ENCODE assay signal across 1 cellular context in genomic region chr2:30655211-30655610, GRCh38.
TF ChIP-seq lines count a peak whose summit lies in the region.

No MANE protein-coding gene starts in this region.

TF ChIP-seq in SK-N-SH, 30 proteins besides CTCF, POLR2A, EP300 and RAD21:
- TF ChIP-seq USF1 (IDR thresholded peaks at IDR 0.05; ENCODE audit: borderline replicate concordance, low read depth) = no peak
- TF ChIP-seq NRF1 (IDR thresholded peaks at IDR 0.05; ENCODE audit: low read depth, low read length) = no peak
- 0 out of 2 replicates have a peak, but pooled peaks have one; percentile 3 for TF ChIP-seq FOSL2 (IDR thresholded peaks at IDR 0.05; ENCODE audit: borderline replicate concordance, low read depth)
- TF ChIP-seq JUND (IDR thresholded peaks at IDR 0.05) = no peak
TF ChIP-seq in SK-N-SH: peak in this region for 1.
